1 cellular context compared by ENCODE assay signal in genomic region chr6:154520280-154520679, GRCh38.
TF ChIP-seq lines count a peak whose summit lies in the region.

No MANE protein-coding gene starts in this region.

TF ChIP-seq in K562, 482 proteins besides CTCF, POLR2A, EP300 and RAD21 (continued from another document and continues in another):
- TF ChIP-seq, protein P1, sequence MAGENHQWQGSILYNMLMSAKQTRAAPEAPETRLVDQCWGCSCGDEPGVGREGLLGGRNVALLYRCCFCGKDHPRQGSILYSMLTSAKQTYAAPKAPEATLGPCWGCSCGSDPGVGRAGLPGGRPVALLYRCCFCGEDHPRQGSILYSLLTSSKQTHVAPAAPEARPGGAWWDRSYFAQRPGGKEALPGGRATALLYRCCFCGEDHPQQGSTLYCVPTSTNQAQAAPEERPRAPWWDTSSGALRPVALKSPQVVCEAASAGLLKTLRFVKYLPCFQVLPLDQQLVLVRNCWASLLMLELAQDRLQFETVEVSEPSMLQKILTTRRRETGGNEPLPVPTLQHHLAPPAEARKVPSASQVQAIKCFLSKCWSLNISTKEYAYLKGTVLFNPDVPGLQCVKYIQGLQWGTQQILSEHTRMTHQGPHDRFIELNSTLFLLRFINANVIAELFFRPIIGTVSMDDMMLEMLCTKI (IDR thresholded peaks at IDR 0.05; ENCODE audit: partially characterized antibody), result no peak
- 0 out of 2 replicates have a peak, but pooled peaks have one; percentile 48 for TF ChIP-seq ETV5 (CRISPR knock-in tag; IDR thresholded peaks at IDR 0.05; ENCODE audit: low read depth)
- peak; percentile 86 for TF ChIP-seq GATAD2B (IDR thresholded peaks at IDR 0.05; ENCODE audit: borderline replicate concordance)
- TF ChIP-seq, protein P2, sequence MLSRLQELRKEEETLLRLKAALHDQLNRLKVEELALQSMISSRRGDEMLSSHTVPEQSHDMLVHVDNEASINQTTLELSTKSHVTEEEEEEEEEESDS (CRISPR knock-in tag; IDR thresholded peaks at IDR 0.05), result no peak
- no peak for TF ChIP-seq SP1 (CRISPR knock-in tag; IDR thresholded peaks at IDR 0.05)
- no peak for TF ChIP-seq THAP12 (CRISPR knock-in tag; IDR thresholded peaks at IDR 0.05)
- TF ChIP-seq LARP7 (IDR thresholded peaks at IDR 0.05), result no peak
- TF ChIP-seq SMARCA4 (IDR thresholded peaks at IDR 0.05), result peak; percentile 93
- TF ChIP-seq ELF2 (CRISPR knock-in tag; IDR thresholded peaks at IDR 0.05), result no peak
- no peak for TF ChIP-seq ZSCAN29 (IDR thresholded peaks at IDR 0.05)
- peak; percentile 80 for TF ChIP-seq FOSL1 (tag; conservative IDR thresholded peaks at IDR 0.05)
- TF ChIP-seq MTF1 (CRISPR knock-in tag; IDR thresholded peaks at IDR 0.05; ENCODE audit: borderline replicate concordance), result no peak
- TF ChIP-seq HDAC8 (tag; IDR thresholded peaks at IDR 0.05), result no peak
- TF ChIP-seq ELK3 (CRISPR knock-in tag; IDR thresholded peaks at IDR 0.05), result no peak
- TF ChIP-seq SNRNP70 (optimal IDR thresholded peaks at IDR 0.05; ENCODE audit: low read depth, low read length), result no peak
- TF ChIP-seq HOMEZ (CRISPR knock-in tag; IDR thresholded peaks at IDR 0.05), result no peak
- peak; percentile 93 for TF ChIP-seq SOX6 (IDR thresholded peaks at IDR 0.05)
- TF ChIP-seq MBD2 (IDR thresholded peaks at IDR 0.05; ENCODE audit: borderline replicate concordance, low read depth), result 0 out of 2 replicates have a peak, but pooled peaks have one; percentile 52
- no peak for TF ChIP-seq TEAD2 (tag; IDR thresholded peaks at IDR 0.05)
- no peak for TF ChIP-seq HSF4 (CRISPR knock-in tag; IDR thresholded peaks at IDR 0.05; ENCODE audit: borderline replicate concordance)
- TF ChIP-seq, protein P3, sequence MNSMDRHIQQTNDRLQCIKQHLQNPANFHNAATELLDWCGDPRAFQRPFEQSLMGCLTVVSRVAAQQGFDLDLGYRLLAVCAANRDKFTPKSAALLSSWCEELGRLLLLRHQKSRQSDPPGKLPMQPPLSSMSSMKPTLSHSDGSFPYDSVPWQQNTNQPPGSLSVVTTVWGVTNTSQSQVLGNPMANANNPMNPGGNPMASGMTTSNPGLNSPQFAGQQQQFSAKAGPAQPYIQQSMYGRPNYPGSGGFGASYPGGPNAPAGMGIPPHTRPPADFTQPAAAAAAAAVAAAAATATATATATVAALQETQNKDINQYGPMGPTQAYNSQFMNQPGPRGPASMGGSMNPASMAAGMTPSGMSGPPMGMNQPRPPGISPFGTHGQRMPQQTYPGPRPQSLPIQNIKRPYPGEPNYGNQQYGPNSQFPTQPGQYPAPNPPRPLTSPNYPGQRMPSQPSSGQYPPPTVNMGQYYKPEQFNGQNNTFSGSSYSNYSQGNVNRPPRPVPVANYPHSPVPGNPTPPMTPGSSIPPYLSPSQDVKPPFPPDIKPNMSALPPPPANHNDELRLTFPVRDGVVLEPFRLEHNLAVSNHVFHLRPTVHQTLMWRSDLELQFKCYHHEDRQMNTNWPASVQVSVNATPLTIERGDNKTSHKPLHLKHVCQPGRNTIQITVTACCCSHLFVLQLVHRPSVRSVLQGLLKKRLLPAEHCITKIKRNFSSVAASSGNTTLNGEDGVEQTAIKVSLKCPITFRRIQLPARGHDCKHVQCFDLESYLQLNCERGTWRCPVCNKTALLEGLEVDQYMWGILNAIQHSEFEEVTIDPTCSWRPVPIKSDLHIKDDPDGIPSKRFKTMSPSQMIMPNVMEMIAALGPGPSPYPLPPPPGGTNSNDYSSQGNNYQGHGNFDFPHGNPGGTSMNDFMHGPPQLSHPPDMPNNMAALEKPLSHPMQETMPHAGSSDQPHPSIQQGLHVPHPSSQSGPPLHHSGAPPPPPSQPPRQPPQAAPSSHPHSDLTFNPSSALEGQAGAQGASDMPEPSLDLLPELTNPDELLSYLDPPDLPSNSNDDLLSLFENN (IDR thresholded peaks at IDR 0.05; ENCODE audit: low read depth in 2 of 2, low read length in 2 of 2), result 0 out of 4 replicates have a peak, but pooled peaks of 1 of the 2 experiments have one; percentile 28
- no peak for TF ChIP-seq ZNF586 (CRISPR knock-in tag; conservative IDR thresholded peaks at IDR 0.05)
- TF ChIP-seq KAT2B (IDR thresholded peaks at IDR 0.05; ENCODE audit: low read depth, low read length), result no peak
- no peak for TF ChIP-seq ZNF518B (CRISPR knock-in tag; IDR thresholded peaks at IDR 0.05)
- TF ChIP-seq ZNF830 (CRISPR knock-in tag; IDR thresholded peaks at IDR 0.05), result no peak
- TF ChIP-seq, protein P4, sequence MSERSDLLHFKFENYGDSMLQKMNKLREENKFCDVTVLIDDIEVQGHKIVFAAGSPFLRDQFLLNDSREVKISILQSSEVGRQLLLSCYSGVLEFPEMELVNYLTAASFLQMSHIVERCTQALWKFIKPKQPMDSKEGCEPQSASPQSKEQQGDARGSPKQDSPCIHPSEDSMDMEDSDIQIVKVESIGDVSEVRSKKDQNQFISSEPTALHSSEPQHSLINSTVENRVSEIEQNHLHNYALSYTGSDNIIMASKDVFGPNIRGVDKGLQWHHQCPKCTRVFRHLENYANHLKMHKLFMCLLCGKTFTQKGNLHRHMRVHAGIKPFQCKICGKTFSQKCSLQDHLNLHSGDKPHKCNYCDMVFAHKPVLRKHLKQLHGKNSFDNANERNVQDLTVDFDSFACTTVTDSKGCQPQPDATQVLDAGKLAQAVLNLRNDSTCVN (CRISPR knock-in tag; IDR thresholded peaks at IDR 0.05), result no peak
- TF ChIP-seq TOE1 (IDR thresholded peaks at IDR 0.05; ENCODE audit: borderline replicate concordance), result no peak
- TF ChIP-seq TOE1 (CRISPR knock-in tag; IDR thresholded peaks at IDR 0.05; ENCODE audit: borderline replicate concordance, low read depth), result no peak
- TF ChIP-seq XRCC5 (IDR thresholded peaks at IDR 0.05; ENCODE audit: low read depth, low read length), result no peak
- TF ChIP-seq SMAD1 (IDR thresholded peaks at IDR 0.05; ENCODE audit: low read depth, low read length, partially characterized antibody), result no peak
- TF ChIP-seq, protein P5, sequence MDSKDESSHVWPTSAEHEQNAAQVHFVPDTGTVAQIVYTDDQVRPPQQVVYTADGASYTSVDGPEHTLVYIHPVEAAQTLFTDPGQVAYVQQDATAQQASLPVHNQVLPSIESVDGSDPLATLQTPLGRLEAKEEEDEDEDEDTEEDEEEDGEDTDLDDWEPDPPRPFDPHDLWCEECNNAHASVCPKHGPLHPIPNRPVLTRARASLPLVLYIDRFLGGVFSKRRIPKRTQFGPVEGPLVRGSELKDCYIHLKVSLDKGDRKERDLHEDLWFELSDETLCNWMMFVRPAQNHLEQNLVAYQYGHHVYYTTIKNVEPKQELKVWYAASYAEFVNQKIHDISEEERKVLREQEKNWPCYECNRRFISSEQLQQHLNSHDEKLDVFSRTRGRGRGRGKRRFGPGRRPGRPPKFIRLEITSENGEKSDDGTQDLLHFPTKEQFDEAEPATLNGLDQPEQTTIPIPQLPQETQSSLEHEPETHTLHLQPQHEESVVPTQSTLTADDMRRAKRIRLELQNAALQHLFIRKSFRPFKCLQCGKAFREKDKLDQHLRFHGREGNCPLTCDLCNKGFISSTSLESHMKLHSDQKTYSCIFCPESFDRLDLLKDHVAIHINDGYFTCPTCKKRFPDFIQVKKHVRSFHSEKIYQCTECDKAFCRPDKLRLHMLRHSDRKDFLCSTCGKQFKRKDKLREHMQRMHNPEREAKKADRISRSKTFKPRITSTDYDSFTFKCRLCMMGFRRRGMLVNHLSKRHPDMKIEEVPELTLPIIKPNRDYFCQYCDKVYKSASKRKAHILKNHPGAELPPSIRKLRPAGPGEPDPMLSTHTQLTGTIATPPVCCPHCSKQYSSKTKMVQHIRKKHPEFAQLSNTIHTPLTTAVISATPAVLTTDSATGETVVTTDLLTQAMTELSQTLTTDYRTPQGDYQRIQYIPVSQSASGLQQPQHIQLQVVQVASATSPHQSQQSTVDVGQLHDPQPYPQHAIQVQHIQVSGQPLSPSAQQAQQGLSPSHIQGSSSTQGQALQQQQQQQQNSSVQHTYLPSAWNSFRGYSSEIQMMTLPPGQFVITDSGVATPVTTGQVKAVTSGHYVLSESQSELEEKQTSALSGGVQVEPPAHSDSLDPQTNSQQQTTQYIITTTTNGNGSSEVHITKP (IDR thresholded peaks at IDR 0.05; ENCODE audit: partially characterized antibody), result peak; percentile 6
- TF ChIP-seq BRD9 (IDR thresholded peaks at IDR 0.05; ENCODE audit: low read depth, partially characterized antibody), result no peak
- no peak for TF ChIP-seq ZC3H11A (IDR thresholded peaks at IDR 0.05; ENCODE audit: low read depth, low read length)
- no peak for TF ChIP-seq UBTF (IDR thresholded peaks at IDR 0.05; ENCODE audit: borderline replicate concordance in 1 of 2, low read depth in 2 of 2, low read length in 2 of 2)
- TF ChIP-seq KLF10 (CRISPR knock-in tag; IDR thresholded peaks at IDR 0.05), result no peak
- TF ChIP-seq PHB2 (IDR thresholded peaks at IDR 0.05; ENCODE audit: low read depth), result no peak
- TF ChIP-seq BRCA1 (IDR thresholded peaks at IDR 0.05), result no peak
- no peak for TF ChIP-seq BRCA1 (CRISPR knock-in tag; IDR thresholded peaks at IDR 0.05)
- TF ChIP-seq MTA1 (IDR thresholded peaks at IDR 0.05; ENCODE audit: borderline replicate concordance), result peak; percentile 60; the same call in 1 of the 2 replicates
- TF ChIP-seq CGGBP1 (CRISPR knock-in tag; IDR thresholded peaks at IDR 0.05), result no peak
- no peak for TF ChIP-seq GABPA (tag; conservative IDR thresholded peaks at IDR 0.05; ENCODE audit: low read depth)
- TF ChIP-seq ZBED1 (IDR thresholded peaks at IDR 0.05), result no peak
